Comparison of ENCODE assay signal across 5 cellular contexts in the genomic region with DNA sequence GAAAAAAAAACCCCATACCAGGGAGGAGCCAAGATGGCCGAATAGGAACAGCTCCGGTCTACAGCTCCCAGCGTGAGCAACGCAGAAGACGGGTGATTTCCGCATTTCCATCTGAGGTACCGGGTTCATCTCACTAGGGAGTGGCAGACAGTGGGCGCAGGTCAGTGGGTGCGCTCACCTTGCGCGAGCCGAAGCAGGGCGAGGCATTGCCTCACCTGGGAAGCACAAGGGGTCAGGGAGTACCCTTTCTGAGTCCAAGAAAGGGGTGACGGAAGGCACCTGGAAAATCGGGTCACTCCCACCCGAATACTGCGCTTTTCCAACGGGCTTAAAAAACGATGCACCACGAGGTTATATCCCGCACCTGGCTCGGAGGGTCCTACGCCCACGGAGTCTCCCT.
DNase-seq lines count a peak whose midpoint lies in the region; ATAC-seq and TF ChIP-seq lines count a peak whose summit lies in the region.
"Not testable (repeated sequence)": the region's sequence is repeated elsewhere in the genome, so short reads cannot be mapped to it uniquely, and the experiment has no call there.

No MANE protein-coding gene starts in this region.

- H3K79me2 ChIP-seq in PC-9 (ENCODE audit: low read depth) = not testable (repeated sequence)

- H3K27me3 ChIP-seq in PC-9 (ENCODE audit: insufficient read depth, low read depth); neuronal stem cell (ENCODE audit: control insufficient read depth in 3 of 3, insufficient read depth in 3 of 3, low read depth in 1 of 3, low read length in 3 of 3): not testable (repeated sequence)

- WGBS in neuronal stem cell (ENCODE audit: extremely low coverage in 2 of 2, insufficient read length in 2 of 2, insufficient replicate concordance in 1 of 2), 2 donors = no CpG with 5 or more reads among the region's 24 CpGs

- H3K9me2 ChIP-seq in PC-9 (ENCODE audit: insufficient read depth) = not testable (repeated sequence)

- H3K9me3 Mint-ChIP-seq in WTC11 = not testable (repeated sequence)

- intact Hi-C loops in PC-9 (cut with micrococcal nuclease; ENCODE audit: unreplicated experiment) = not testable (repeated sequence)

- H3K79me1 ChIP-seq in neuronal stem cell (ENCODE audit: low read depth, low read length) = not testable (repeated sequence)

- not testable (repeated sequence) for TF ChIP-seq CTCF in PC-9 (conservative IDR thresholded peaks at IDR 0.05); WTC11 (IDR thresholded peaks at IDR 0.05)

- not testable (repeated sequence) for H2BK12ac ChIP-seq in neuronal stem cell (ENCODE audit: low read length)

- H2BK5ac ChIP-seq in neuronal stem cell (ENCODE audit: low read length) = not testable (repeated sequence)

- H2AK5ac ChIP-seq in neuronal stem cell (ENCODE audit: low read depth, low read length) = not testable (repeated sequence)

- POLR2A ChIA-PET in PC-9 (lab: Charles Lee; ENCODE audit: unreplicated experiment); WTC11 (lab: Charles Lee): not testable (repeated sequence)

- ATAC-seq in WTC11 = not testable (repeated sequence)

- H3K27ac Mint-ChIP-seq in WTC11 = 0 out of 2 replicates have a peak overlapping the region, but pooled peaks have one; percentile 19

- H3K4ac ChIP-seq in neuronal stem cell (ENCODE audit: low read length) = not testable (repeated sequence)

- H3K36me3 ChIP-seq in ES-I3 (ENCODE audit: insufficient read depth, low read length); PC-9 (ENCODE audit: low read depth); neuronal stem cell (replicated peaks in 1 of 2; ENCODE audit: control insufficient read depth in 2 of 2, insufficient read depth in 2 of 2, low read length in 2 of 2): not testable (repeated sequence)

- H4K20me1 ChIP-seq in PC-9 (ENCODE audit: insufficient read depth) = not testable (repeated sequence)

- H3K9me3 ChIP-seq in ES-I3 (ENCODE audit: control insufficient read depth, insufficient read depth, low read length); PC-9 (ENCODE audit: insufficient read depth, low read depth); neuronal stem cell (replicated peaks in 1 of 2; ENCODE audit: control insufficient read depth in 2 of 2, insufficient read depth in 1 of 2, low read depth in 1 of 2, low read length in 2 of 2): not testable (repeated sequence)

- peaks cover 20% of the 10 kb centered on the region for H3K4me1 Mint-ChIP-seq in WTC11

- H3K4me2 ChIP-seq in PC-9 = peak overlapping the region; percentile 78
- not testable (repeated sequence) for H3K4me2 ChIP-seq in neuronal stem cell (ENCODE audit: insufficient read depth, low read length, poor library complexity, severe bottlenecking)

- H3K14ac ChIP-seq in neuronal stem cell (ENCODE audit: low read length) = not testable (repeated sequence)

- not testable (repeated sequence) for H3K4me1 ChIP-seq in ES-I3 (ENCODE audit: insufficient read depth, low read length); PC-9 (replicated peaks; ENCODE audit: insufficient read depth)
- H3K4me1 ChIP-seq in neuronal stem cell (ENCODE audit: control insufficient read depth in 2 of 2, insufficient read depth in 1 of 2, low read depth in 1 of 2, low read length in 2 of 2) = peaks cover 3 to 13% of the 10 kb centered on the region in 2 donors

- H3K27me3 Mint-ChIP-seq in WTC11 (ENCODE audit: low read depth) = not testable (repeated sequence)

- not testable (repeated sequence) for H2BK120ac ChIP-seq in neuronal stem cell (ENCODE audit: low read depth, low read length)

- H4K8ac ChIP-seq in neuronal stem cell (ENCODE audit: low read depth, low read length) = not testable (repeated sequence)

- H4K91ac ChIP-seq in neuronal stem cell (ENCODE audit: low read depth, low read length, poor library complexity) = not testable (repeated sequence)

- not testable (repeated sequence) for H3K18ac ChIP-seq in neuronal stem cell (ENCODE audit: low read length)

- H3K27ac ChIP-seq in PC-9; neuronal stem cell (replicated peaks; ENCODE audit: low read length): not testable (repeated sequence)

- BruUV-seq in PC-9 (replicated peaks; lab: Mats Ljungman, UMichigan) = not testable (repeated sequence)

- peak overlapping the region; percentile 59 for H3K4me3 ChIP-seq in PC-9
- H3K4me3 ChIP-seq in neuronal stem cell (ENCODE audit: low read length in 2 of 2) = not testable (repeated sequence)

- H3F3A ChIP-seq in PC-9 (ENCODE audit: insufficient read depth, low read depth) = not testable (repeated sequence)

- peak overlapping the region; percentile 89 for H2AFZ ChIP-seq in PC-9
- H2AFZ ChIP-seq in neuronal stem cell (ENCODE audit: low read length) = peak overlapping the region; percentile 29

- H3K9ac ChIP-seq in ES-I3 (ENCODE audit: low read depth, low read length) = peak overlapping the region; percentile 6; the same call in 1 of the 2 replicates
- not testable (repeated sequence) for H3K9ac ChIP-seq in neuronal stem cell (ENCODE audit: low read depth, low read length, poor library complexity)

- CTCF ChIA-PET in PC-9 (lab: Charles Lee); WTC11 (lab: Charles Lee): not testable (repeated sequence)

- DNase-seq in NCI-H748 (lab: John Stamatoyannopoulos, UW; ENCODE audit: unreplicated experiment) (peak; percentile 51), PC-9 (peak in 1 of 2 experiments; percentile 62)
- not testable (repeated sequence) for DNase-seq in WTC11 (ENCODE audit: low spot score); neuronal stem cell (ENCODE audit: low spot score)

- H3K36me3 Mint-ChIP-seq in WTC11 = not testable (repeated sequence)

- H3K23ac ChIP-seq in neuronal stem cell (ENCODE audit: low read depth, low read length, poor library complexity) = not testable (repeated sequence)

- H2BK15ac ChIP-seq in neuronal stem cell (ENCODE audit: low read length) = not testable (repeated sequence)

- not testable (repeated sequence) for H3K4me3 Mint-ChIP-seq in WTC11

TF ChIP-seq in WTC11, 78 proteins besides CTCF, POLR2A, EP300 and RAD21:
- TF ChIP-seq, protein P1, sequence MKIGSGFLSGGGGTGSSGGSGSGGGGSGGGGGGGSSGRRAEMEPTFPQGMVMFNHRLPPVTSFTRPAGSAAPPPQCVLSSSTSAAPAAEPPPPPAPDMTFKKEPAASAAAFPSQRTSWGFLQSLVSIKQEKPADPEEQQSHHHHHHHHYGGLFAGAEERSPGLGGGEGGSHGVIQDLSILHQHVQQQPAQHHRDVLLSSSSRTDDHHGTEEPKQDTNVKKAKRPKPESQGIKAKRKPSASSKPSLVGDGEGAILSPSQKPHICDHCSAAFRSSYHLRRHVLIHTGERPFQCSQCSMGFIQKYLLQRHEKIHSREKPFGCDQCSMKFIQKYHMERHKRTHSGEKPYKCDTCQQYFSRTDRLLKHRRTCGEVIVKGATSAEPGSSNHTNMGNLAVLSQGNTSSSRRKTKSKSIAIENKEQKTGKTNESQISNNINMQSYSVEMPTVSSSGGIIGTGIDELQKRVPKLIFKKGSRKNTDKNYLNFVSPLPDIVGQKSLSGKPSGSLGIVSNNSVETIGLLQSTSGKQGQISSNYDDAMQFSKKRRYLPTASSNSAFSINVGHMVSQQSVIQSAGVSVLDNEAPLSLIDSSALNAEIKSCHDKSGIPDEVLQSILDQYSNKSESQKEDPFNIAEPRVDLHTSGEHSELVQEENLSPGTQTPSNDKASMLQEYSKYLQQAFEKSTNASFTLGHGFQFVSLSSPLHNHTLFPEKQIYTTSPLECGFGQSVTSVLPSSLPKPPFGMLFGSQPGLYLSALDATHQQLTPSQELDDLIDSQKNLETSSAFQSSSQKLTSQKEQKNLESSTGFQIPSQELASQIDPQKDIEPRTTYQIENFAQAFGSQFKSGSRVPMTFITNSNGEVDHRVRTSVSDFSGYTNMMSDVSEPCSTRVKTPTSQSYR (CRISPR knock-in tag; IDR thresholded peaks at IDR 0.05) = 0 out of 2 replicates have a peak, but pooled peaks have one; percentile 30
